Comparison of ENCODE assay signal across 30 cellular contexts in genomic region chr9:136519263-136520052, GRCh38. TPM values are rescaled to one million over a fixed set of nuclear protein-coding genes. Genes with fewer than 3 reads are reported as not detected.
DNase-seq lines count a peak whose midpoint lies in the region; ATAC-seq and TF ChIP-seq lines count a peak whose summit lies in the region.
"Had no signal": no experiment of that assay in that cellular context is flagged by ENCODE, and none has a peak within 500 bp of the region (broad histone marks: within the 10 kb centered on the region; RNA-seq: fewer than 3 reads in every experiment).

No MANE protein-coding gene starts in this region.

- H3K4me3 ChIP-seq in body of pancreas (no peak overlapping the region), thyroid gland (replicated peaks in 1 of 3) (no peak overlapping the region)
- H3K4me3 ChIP-seq: heart right ventricle, PC-9, skin epidermis had no signal

- H3K27ac ChIP-seq in body of pancreas (peak overlapping the region in 3 of 4 donors; percentile 14 to 50 (median 47)), thyroid gland (no peak overlapping the region)
- H3K27ac ChIP-seq: PC-9 had no signal

- H3K27me3 ChIP-seq in body of pancreas (no peaks in the 10 kb centered on the region), thyroid gland (no peaks in the 10 kb centered on the region)
- H3K27me3 ChIP-seq: heart right ventricle had no signal

- no peaks in the 10 kb centered on the region for H3K9me3 ChIP-seq in body of pancreas
- H3K9me3 ChIP-seq in thyroid gland, result no peaks in the 10 kb centered on the region
- H3K9me3 ChIP-seq: Caco-2, heart right ventricle had no signal

- peak; percentile 1 for ATAC-seq in body of pancreas
- ATAC-seq in left colon, result peak; percentile 11
- ATAC-seq in GM19452 (IDR thresholded peaks at IDR 0.05; ENCODE audit: unreplicated experiment), result no peak
- ATAC-seq: activated T-cell treated with anti-CD3 and anti-CD28 coated beads, Interleukin-2, amount 50 U/mL, for 72 hours; effector memory CD8-positive, alpha-beta T cell; HCT116; heart right ventricle; left cardiac atrium; natural killer cell treated with Interleukin-12 subunit alpha and Interleukin-12 subunit beta and Interleukin-15 and Interleukin-18, amount 100 ng/mL, for 72 hours; stimulated activated naive CD8-positive, alpha-beta T cell treated with anti-CD3 and anti-CD28 coated beads, Interleukin-15, amount 100 ng/mL, for 72 hours had no signal

- TF ChIP-seq POLR2A in body of pancreas (IDR thresholded peaks at IDR 0.05) (no peak), thyroid gland (IDR thresholded peaks at IDR 0.05) (no peak)

- no peak for TF ChIP-seq CTCF in Calu3 (IDR thresholded peaks at IDR 0.05; ENCODE audit: unreplicated experiment)
- TF ChIP-seq CTCF in body of pancreas (IDR thresholded peaks at IDR 0.05), result no peak
- no peak for TF ChIP-seq CTCF in thyroid gland (IDR thresholded peaks at IDR 0.05)

- DNase-seq in Calu3, result no peak
- DNase-seq in body of pancreas, result no peak
- no peak for DNase-seq in left colon
- DNase-seq in renal cortical epithelial cell (ENCODE audit: low read depth), result peak; percentile 8
- DNase-seq in thyroid gland, result no peak
- no peak for DNase-seq in activated CD4-positive, alpha-beta memory T cell treated with anti-CD3 and anti-CD28 coated beads, Interleukin-2, amount 10 ng/mL, durations not matched to agents 7 days and 5 days
- no peak for DNase-seq in RKO (ENCODE audit: low spot score)
- DNase-seq: activated CD4-positive, alpha-beta T cell treated with anti-CD3 and anti-CD28 coated beads, Interleukin-2, amount 50 U/mL, for 1 hour; activated naive CD4-positive, alpha-beta T cell; activated T-cell treated with anti-CD3 and anti-CD28 coated beads, Interleukin-2, amount 50 U/mL, for 72 hours; C1 segment of cervical spinal cord; DMS79; effector memory CD8-positive, alpha-beta T cell; foreskin fibroblast; GF-D8; heart right ventricle; Kasumi-1; left cardiac atrium; midbrain; MV-4-11; NCI-H510A treated with DMSO at 0.1 percent for 48 hours; PC-9; stimulated activated naive CD8-positive, alpha-beta T cell treated with anti-CD3 and anti-CD28 coated beads, Interleukin-15, amount 100 ng/mL, for 72 hours; trophoblast cell had no signal

- no peaks in the 10 kb centered on the region for H3K9me3 Mint-ChIP-seq in Calu3 (ENCODE audit: low read depth, unreplicated experiment)
- H3K9me3 Mint-ChIP-seq in activated CD4-positive, alpha-beta memory T cell treated with anti-CD3 and anti-CD28 coated beads, Interleukin-2, amount 10 ng/mL, durations not matched to agents 7 days and 5 days, result no peaks in the 10 kb centered on the region
- H3K9me3 Mint-ChIP-seq: activated T-cell treated with anti-CD3 and anti-CD28 coated beads, Interleukin-2, amount 50 U/mL, for 72 hours; brain; effector memory CD8-positive, alpha-beta T cell; natural killer cell treated with Interleukin-12 subunit alpha and Interleukin-12 subunit beta and Interleukin-15 and Interleukin-18, amount 100 ng/mL, for 72 hours; stimulated activated naive CD8-positive, alpha-beta T cell treated with anti-CD3 and anti-CD28 coated beads, Interleukin-15, amount 100 ng/mL, for 72 hours had no signal

- CTCF ChIA-PET in Calu3 (lab: Charles Lee), result interaction anchor here (1.3 kb wide), 1 partner anchor 106 kb away, joined by 5 read pairs; no protein-coding TSS in a partner anchor
- CTCF ChIA-PET in activated CD4-positive, alpha-beta memory T cell treated with anti-CD3 and anti-CD28 coated beads, Interleukin-2, amount 10 ng/mL, durations not matched to agents 7 days and 5 days (lab: Charles Lee), result no interaction called here

- peaks cover 13 to 24% of the 10 kb centered on the region in 2 donors for H3K36me3 ChIP-seq in body of pancreas (replicated peaks in 1 of 2; ENCODE audit: insufficient read depth in 1 of 2, low read depth in 2 of 2)
- H3K36me3 ChIP-seq in thyroid gland, result peaks cover 16% of the 10 kb centered on the region in 2 donors

- H3K27me3 Mint-ChIP-seq in Calu3 (ENCODE audit: unreplicated experiment), result no peaks in the 10 kb centered on the region
- H3K27me3 Mint-ChIP-seq in activated CD4-positive, alpha-beta memory T cell treated with anti-CD3 and anti-CD28 coated beads, Interleukin-2, amount 10 ng/mL, durations not matched to agents 7 days and 5 days, result no peaks in the 10 kb centered on the region
- H3K27me3 Mint-ChIP-seq: brain; effector memory CD8-positive, alpha-beta T cell; natural killer cell treated with Interleukin-12 subunit alpha and Interleukin-12 subunit beta and Interleukin-15 and Interleukin-18, amount 100 ng/mL, for 72 hours; stimulated activated naive CD8-positive, alpha-beta T cell treated with anti-CD3 and anti-CD28 coated beads, Interleukin-15, amount 100 ng/mL, for 72 hours had no signal

- no TSS peak for BruUV-seq in Calu3 (replicated peaks; lab: Mats Ljungman, UMichigan)

- peaks cover 15% of the 10 kb centered on the region for H3K36me3 Mint-ChIP-seq in Calu3 (ENCODE audit: insufficient read depth, unreplicated experiment)
- peaks cover 18% of the 10 kb centered on the region for H3K36me3 Mint-ChIP-seq in activated CD4-positive, alpha-beta memory T cell treated with anti-CD3 and anti-CD28 coated beads, Interleukin-2, amount 10 ng/mL, durations not matched to agents 7 days and 5 days (ENCODE audit: low read depth)
- H3K36me3 Mint-ChIP-seq: natural killer cell treated with Interleukin-12 subunit alpha and Interleukin-12 subunit beta and Interleukin-15 and Interleukin-18, amount 100 ng/mL, for 72 hours had no signal

- H3K4me1 ChIP-seq in body of pancreas, result peaks cover 45% of the 10 kb centered on the region
- no peaks in the 10 kb centered on the region for H3K4me1 ChIP-seq in thyroid gland

- H3K4me1 Mint-ChIP-seq in Calu3 (ENCODE audit: low read depth, unreplicated experiment), result peaks cover 6% of the 10 kb centered on the region
- H3K4me1 Mint-ChIP-seq in activated CD4-positive, alpha-beta memory T cell treated with anti-CD3 and anti-CD28 coated beads, Interleukin-2, amount 10 ng/mL, durations not matched to agents 7 days and 5 days, result no peaks in the 10 kb centered on the region
- H3K4me1 Mint-ChIP-seq: stimulated activated naive CD8-positive, alpha-beta T cell treated with anti-CD3 and anti-CD28 coated beads, Interleukin-15, amount 100 ng/mL, for 72 hours had no signal

- intact Hi-C loops in Calu3 (cut with micrococcal nuclease; ENCODE audit: unreplicated experiment), result no loop called here
- intact Hi-C loops in body of pancreas (cut with DNase I), result no loop called here
- intact Hi-C loops in left colon (cut with DNase I, micrococcal nuclease), result no loop called here
- intact Hi-C loops in thyroid gland (cut with DNase I), result no loop called here

- no peak overlapping the region for H3K27ac Mint-ChIP-seq in Calu3 (ENCODE audit: unreplicated experiment)
- H3K27ac Mint-ChIP-seq in activated CD4-positive, alpha-beta memory T cell treated with anti-CD3 and anti-CD28 coated beads, Interleukin-2, amount 10 ng/mL, durations not matched to agents 7 days and 5 days, result no peak overlapping the region
- H3K27ac Mint-ChIP-seq: activated T-cell treated with anti-CD3 and anti-CD28 coated beads, Interleukin-2, amount 50 U/mL, for 72 hours; effector memory CD8-positive, alpha-beta T cell; natural killer cell treated with Interleukin-12 subunit alpha and Interleukin-12 subunit beta and Interleukin-15 and Interleukin-18, amount 100 ng/mL, for 72 hours; stimulated activated naive CD8-positive, alpha-beta T cell treated with anti-CD3 and anti-CD28 coated beads, Interleukin-15, amount 100 ng/mL, for 72 hours had no signal

- peak overlapping the region; percentile 20 for H3K4me3 Mint-ChIP-seq in Calu3 (ENCODE audit: low read depth, unreplicated experiment)
- no peak overlapping the region for H3K4me3 Mint-ChIP-seq in activated CD4-positive, alpha-beta memory T cell treated with anti-CD3 and anti-CD28 coated beads, Interleukin-2, amount 10 ng/mL, durations not matched to agents 7 days and 5 days
- H3K4me3 Mint-ChIP-seq: activated T-cell treated with anti-CD3 and anti-CD28 coated beads, Interleukin-2, amount 50 U/mL, for 72 hours; effector memory CD8-positive, alpha-beta T cell; natural killer cell treated with Interleukin-12 subunit alpha and Interleukin-12 subunit beta and Interleukin-15 and Interleukin-18, amount 100 ng/mL, for 72 hours; stimulated activated naive CD8-positive, alpha-beta T cell treated with anti-CD3 and anti-CD28 coated beads, Interleukin-15, amount 100 ng/mL, for 72 hours had no signal

- 87% methylated on average over 27 to 31 of the region's 32 CpGs for WGBS in body of pancreas, 2 donors
- 81 to 84% methylated on average over 28 to 31 of the region's 32 CpGs for WGBS in thyroid gland, 2 donors

- POLR2A ChIA-PET in activated CD4-positive, alpha-beta memory T cell treated with anti-CD3 and anti-CD28 coated beads, Interleukin-2, amount 10 ng/mL, durations not matched to agents 7 days and 5 days (lab: Charles Lee), result interaction anchor here (0.8 kb wide), 1 partner anchor 13 kb away, joined by 3 read pairs; no protein-coding TSS in a partner anchor

RNA-seq across cellular contexts. Expression of gene NOTCH1, which starts 26.4 kb away (rescaled TPM):
- total RNA-seq in Calu3 (2022) (11.7 and 17.7 TPM in 2 replicates), body of pancreas (10 to 100 TPM; 29.6 to 65.3 TPM), left colon (10 to 100 TPM; 49.5 to 72.2 TPM), renal cortical epithelial cell (9.2 and 47.5 TPM in 2 replicates), thyroid gland (10 to 100 TPM; 19.6 to 35.4 (median 23.2) TPM)
- 10 to 100 TPM; 58.8 to 59.8 TPM for total RNA-seq in activated CD4-positive, alpha-beta memory T cell treated with anti-CD3 and anti-CD28 coated beads, Interleukin-2, amount 10 ng/mL, durations not matched to agents 7 days and 5 days

RNA-seq across cellular contexts. Expression of gene SEC16A, which starts 36.6 kb away (rescaled TPM):
- total RNA-seq in Calu3 (2022) (48.9 and 49.6 TPM in 2 replicates), body of pancreas (10 to 100 TPM; 35.3 to 75.8 TPM), left colon (10 to 100 TPM; 64.2 to 82.4 TPM), renal cortical epithelial cell (20.8 and 69.4 TPM in 2 replicates), thyroid gland (10 to 100 TPM; 47.7 to 73.8 (median 62.5) TPM)
- total RNA-seq in activated CD4-positive, alpha-beta memory T cell treated with anti-CD3 and anti-CD28 coated beads, Interleukin-2, amount 10 ng/mL, durations not matched to agents 7 days and 5 days, result 10 to 100 TPM; 56.1 to 61.0 TPM

Comparison
In these comparisons a context has a peak if more than half of its experiments do, and no peak if none do; other contexts are left out.
1. H3K27ac ChIP-seq: peak in body of pancreas (3 of 4); none in thyroid gland (0 of 3).